Comparison of ENCODE assay signal across 15 cellular contexts in genomic region chr21:20728691-20729090, GRCh38.
DNase-seq lines count a peak whose midpoint lies in the region; ATAC-seq lines count a peak whose summit lies in the region.
"Had no signal": no experiment of that assay in that cellular context is flagged by ENCODE, and none has a peak within 500 bp of the region (broad histone marks: within the 10 kb centered on the region; RNA-seq: fewer than 3 reads in every experiment).

No MANE protein-coding gene starts in this region.

- H4K8ac ChIP-seq in mesenchymal stem cell (ENCODE audit: low read length) = no peak overlapping the region

- no peaks in the 10 kb centered on the region for H3K9me3 ChIP-seq in mesenchymal stem cell (ENCODE audit: control insufficient read depth, low read length)
- H3K9me3 ChIP-seq: BLaER1 treated with 17β-estradiol and CSF1 and Interleukin-3, amounts not matched to agents 10 nM and 100 nM; HAP-1 had no signal

- H3K18ac ChIP-seq in mesenchymal stem cell (ENCODE audit: low read depth in 1 of 2, low read length in 2 of 2) = no peak overlapping the region

- intact Hi-C loops in left cardiac atrium (cut with DNase I) = no loop called here
- intact Hi-C loops in left ventricle myocardium superior (cut with micrococcal nuclease) = no loop called here

- no peak overlapping the region for H3K4me2 ChIP-seq in mesenchymal stem cell (ENCODE audit: low read length, poor library complexity, severe bottlenecking)
- H3K4me2 ChIP-seq: BLaER1 treated with 17β-estradiol and CSF1 and Interleukin-3, amounts not matched to agents 10 nM and 100 nM had no signal

- H3K4me1 ChIP-seq in mesenchymal stem cell (ENCODE audit: control insufficient read depth, insufficient read depth, low read depth, low read length) = peaks cover 2% of the 10 kb centered on the region
- H3K4me1 ChIP-seq: HAP-1 had no signal

- H3K23ac ChIP-seq in mesenchymal stem cell (ENCODE audit: low read length in 2 of 2) = no peak overlapping the region

- no peak overlapping the region for H2BK5ac ChIP-seq in mesenchymal stem cell (ENCODE audit: low read depth, low read length, poor library complexity, severe bottlenecking)

- 83% methylated on average over 6 of the region's 6 CpGs for WGBS in mesenchymal stem cell

- no peak overlapping the region for H2BK120ac ChIP-seq in mesenchymal stem cell (ENCODE audit: low read depth, low read length)

- DNase-seq in left cardiac atrium (peak; percentile 22), left ventricle myocardium superior (no peak), NCI-H69 (lab: John Stamatoyannopoulos, UW) (peak; percentile 6), mesenchymal stem cell (no peak), NK-92 (lab: John Stamatoyannopoulos, UW; ENCODE audit: unreplicated experiment) (no peak)
- DNase-seq: CD8-positive, alpha-beta memory T cell; COR-L47; DMS 273 treated with DMSO at 0.1 percent for 48 hours; DMS53; DND-41; EL had no signal

- no peak overlapping the region for H2BK15ac ChIP-seq in mesenchymal stem cell (ENCODE audit: low read depth, poor library complexity, severe bottlenecking)

- no peak overlapping the region for H3K14ac ChIP-seq in mesenchymal stem cell (ENCODE audit: low read length in 2 of 2)

- no peak overlapping the region for H2AFZ ChIP-seq in mesenchymal stem cell (ENCODE audit: low read depth, low read length)

- no peak overlapping the region for H2BK12ac ChIP-seq in mesenchymal stem cell (ENCODE audit: low read length in 2 of 2)

- H3K79me1 ChIP-seq in mesenchymal stem cell (replicated peaks; ENCODE audit: low read length, poor library complexity, severe bottlenecking) = no peaks in the 10 kb centered on the region

- no peak overlapping the region for H3K9ac ChIP-seq in mesenchymal stem cell (ENCODE audit: low read length)
- H3K9ac ChIP-seq: BLaER1 treated with 17β-estradiol and CSF1 and Interleukin-3, amounts not matched to agents 10 nM and 100 nM had no signal

- H3K4me3 ChIP-seq in mesenchymal stem cell (ENCODE audit: insufficient read depth in 1 of 2, low read depth in 1 of 2, low read length in 2 of 2) = no peak overlapping the region
- H3K4me3 ChIP-seq: BLaER1 treated with 17β-estradiol and CSF1 and Interleukin-3, amounts not matched to agents 10 nM and 100 nM; GM12878; HAP-1 had no signal

- ATAC-seq in left cardiac atrium (no peak), left ventricle myocardium superior (no peak), HG03108 (IDR thresholded peaks at IDR 0.05; ENCODE audit: unreplicated experiment) (no peak)
- ATAC-seq: GM12878 had no signal

- peak overlapping the region; percentile 88 for H2AK5ac ChIP-seq in mesenchymal stem cell (ENCODE audit: low read length, severe bottlenecking)

- H3K27me3 ChIP-seq in mesenchymal stem cell (ENCODE audit: control insufficient read depth in 1 of 2, insufficient read depth in 1 of 2, low read length in 2 of 2) = no peaks in the 10 kb centered on the region
- H3K27me3 ChIP-seq: BLaER1 treated with 17β-estradiol and CSF1 and Interleukin-3, amounts not matched to agents 10 nM and 100 nM had no signal

- no peak overlapping the region for H4K91ac ChIP-seq in mesenchymal stem cell (ENCODE audit: low read length)

- no peaks in the 10 kb centered on the region for H3K36me3 ChIP-seq in mesenchymal stem cell (ENCODE audit: control insufficient read depth in 1 of 2, insufficient read depth in 2 of 2, low read depth in 1 of 2, low read length in 2 of 2)
- H3K36me3 ChIP-seq: BLaER1 treated with 17β-estradiol and CSF1 and Interleukin-3, amounts not matched to agents 10 nM and 100 nM; HAP-1 had no signal

- no peak overlapping the region for H3K27ac ChIP-seq in mesenchymal stem cell (ENCODE audit: low read length, poor library complexity, severe bottlenecking)
- H3K27ac ChIP-seq: BLaER1 treated with 17β-estradiol and CSF1 and Interleukin-3, amounts not matched to agents 10 nM and 100 nM had no signal

- H3K4ac ChIP-seq in mesenchymal stem cell (ENCODE audit: low read depth in 1 of 2, low read length in 2 of 2) = no peak overlapping the region

Comparison
In these comparisons a context has a peak if more than half of its experiments do, and no peak if none do; other contexts are left out.
1. DNase-seq: peak in left cardiac atrium (single experiment) and NCI-H69 (single experiment); none in left ventricle myocardium superior (single experiment), mesenchymal stem cell (single experiment) and NK-92 (single experiment).